Comparison of ENCODE assay signal across 8 cellular contexts in genomic region chr7:102478314-102479206, GRCh38. TPM values are rescaled to one million over a fixed set of nuclear protein-coding genes. Genes with fewer than 3 reads are reported as not detected.
DNase-seq lines count a peak whose midpoint lies in the region; ATAC-seq, FAIRE-seq and TF ChIP-seq lines count a peak whose summit lies in the region.
"Not testable (repeated sequence)": the region's sequence is repeated elsewhere in the genome, so short reads cannot be mapped to it uniquely, and the experiment has no call there.

Gene POLR2J, minus strand, starts transcription at chr7:102478922. Its CDS starts 62 bp downstream, at chr7:102478860.

- DNase-seq in AG04449 (ENCODE audit: low read depth, low spot score) (peak; percentile 26), RCC 7860 (ENCODE audit: low spot score) (peak; percentile 15), epithelial cell of esophagus (ENCODE audit: low read depth) (peak; percentile 74), mesenteric fat pad (ENCODE audit: low spot score) (peak; percentile 90)
- peak; percentile 100 for DNase-seq in activated T-cell treated with anti-CD3 and anti-CD28 coated beads, Interleukin-2, amount 50 U/mL, for 24 hours
- peak; percentile 84 to 99 for DNase-seq in stimulated activated CD4-positive, alpha-beta T cell treated with anti-CD3 and anti-CD28 coated beads, Interleukin-2, amount 100 ng/mL, for 48 hours

- H3K4me3 ChIP-seq in AG04449 (ENCODE audit: low read depth, low read length): peak within 1 kb of the TSS; percentile 50
- H3K4me3 ChIP-seq in epithelial cell of esophagus (ENCODE audit: low read length): peak within 1 kb of the TSS; percentile 34

- CTCF ChIA-PET in AG04449 (lab: Yijun Ruan, JAX): not testable (repeated sequence)

- FAIRE-seq in RCC 7860 (lab: Jason Lieb, UNC): not testable (repeated sequence)

- H3K4me1 Mint-ChIP-seq in activated T-cell treated with anti-CD3 and anti-CD28 coated beads, Interleukin-2, amount 50 U/mL, for 24 hours (ENCODE audit: low read depth): not testable (repeated sequence)

- not testable (repeated sequence) for H3K27me3 Mint-ChIP-seq in activated T-cell treated with anti-CD3 and anti-CD28 coated beads, Interleukin-2, amount 50 U/mL, for 24 hours

- not testable (repeated sequence) for H3K9me3 Mint-ChIP-seq in activated T-cell treated with anti-CD3 and anti-CD28 coated beads, Interleukin-2, amount 50 U/mL, for 24 hours

- not testable (repeated sequence) for H3K36me3 Mint-ChIP-seq in activated T-cell treated with anti-CD3 and anti-CD28 coated beads, Interleukin-2, amount 50 U/mL, for 24 hours (ENCODE audit: low read depth)

- peak; percentile 91 for ATAC-seq in HG03045 (IDR thresholded peaks at IDR 0.05; ENCODE audit: unreplicated experiment)

- H3K4me3 Mint-ChIP-seq in activated T-cell treated with anti-CD3 and anti-CD28 coated beads, Interleukin-2, amount 50 U/mL, for 24 hours: peak within 1 kb of the TSS; percentile 93

- POLR2A ChIA-PET in AG04449 (lab: Yijun Ruan, JAX): not testable (repeated sequence)

- TF ChIP-seq CTCF in AG04449 (IDR thresholded peaks at IDR 0.05; ENCODE audit: insufficient read depth, low read length, missing control alignments) (peak; percentile 41), epithelial cell of esophagus (IDR thresholded peaks at IDR 0.05; ENCODE audit: insufficient read depth, low read depth, low read length, missing control alignments) (peak; percentile 27)

- peak; percentile 36 for TF ChIP-seq POLR2A in GM19099 (IDR thresholded peaks at IDR 0.05; ENCODE audit: extremely low read depth, insufficient read length, low read depth)

- H3K27ac Mint-ChIP-seq in activated T-cell treated with anti-CD3 and anti-CD28 coated beads, Interleukin-2, amount 50 U/mL, for 24 hours: peak within 1 kb of the TSS; percentile 94

RNA-seq across cellular contexts. Expression of gene POLR2J, which starts in this region (rescaled TPM):
- total RNA-seq in mesenteric fat pad: 43.6 TPM

Comparison
In these comparisons a context has a peak if more than half of its experiments do, and no peak if none do; other contexts are left out.
1. Peak in every context shown above with its lines: DNase-seq, ATAC-seq and H3K4me3 ChIP-seq.
2. DNase-seq: peak in every context shown above with its lines; median percentile 100 in activated T-cell treated with anti-CD3 and anti-CD28 coated beads, Interleukin-2, amount 50 U/mL, for 24 hours; 92 in stimulated activated CD4-positive, alpha-beta T cell treated with anti-CD3 and anti-CD28 coated beads, Interleukin-2, amount 100 ng/mL, for 48 hours; 90 in mesenteric fat pad; 74 in epithelial cell of esophagus; 26 in AG04449; 15 in RCC 7860.